In the genomic region with DNA sequence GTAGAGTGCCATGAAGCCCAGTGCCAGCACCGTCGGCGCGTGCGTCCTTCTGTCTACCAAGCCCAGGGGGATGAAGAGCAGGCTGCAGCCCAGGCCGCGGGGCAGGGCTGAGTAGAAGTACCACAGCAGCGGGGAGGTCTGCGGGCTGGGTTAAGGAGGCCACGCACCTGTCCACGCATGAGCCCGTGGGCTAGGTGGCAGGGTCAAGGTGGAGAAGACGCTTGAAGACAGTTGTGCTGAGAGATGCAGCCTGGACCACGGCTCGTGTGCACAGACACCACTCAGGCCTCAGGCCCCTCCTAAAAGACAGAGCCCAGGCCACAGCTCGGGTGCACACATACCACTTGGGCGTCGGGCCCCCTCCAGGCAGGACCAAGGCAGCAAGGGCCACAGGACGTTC, we compare ENCODE assay signal across 16 cellular contexts. TPM values are rescaled to one million over a fixed set of nuclear protein-coding genes. Genes with fewer than 3 reads are reported as not detected.
DNase-seq lines count a peak whose midpoint lies in the region; ATAC-seq and TF ChIP-seq lines count a peak whose summit lies in the region.
"Had no signal": no experiment of that assay in that cellular context is flagged by ENCODE, and none has a peak within 500 bp of the region (broad histone marks: within the 10 kb centered on the region; RNA-seq: fewer than 3 reads in every experiment).

No MANE protein-coding gene starts in this region.

- H3K4me2 ChIP-seq in H9 (ENCODE audit: insufficient read depth, insufficient read length, low read length) (no peak overlapping the region), neuronal stem cell (ENCODE audit: insufficient read depth, low read length, poor library complexity, severe bottlenecking) (no peak overlapping the region)

- H2AK5ac ChIP-seq in H9 (ENCODE audit: insufficient read length, low read length) (no peak overlapping the region), neuronal stem cell (ENCODE audit: low read depth, low read length) (no peak overlapping the region)

- no peak for ATAC-seq in CD4-positive, CD25-positive, alpha-beta regulatory T cell (ENCODE audit: low read depth in 2 of 2)
- no peak for ATAC-seq in HG03196 (IDR thresholded peaks at IDR 0.05; ENCODE audit: unreplicated experiment)
- no peak for ATAC-seq in naive thymus-derived CD8-positive, alpha-beta T cell
- no peak for ATAC-seq in HG03442 (IDR thresholded peaks at IDR 0.05; ENCODE audit: unreplicated experiment)
- ATAC-seq: Panc1, Right ventricle myocardium inferior had no signal

- peaks cover 0 to 9% (median 6%) of the 10 kb centered on the region in 4 donors for H3K4me1 Mint-ChIP-seq in CD4-positive, CD25-positive, alpha-beta regulatory T cell
- peaks cover 0 to 6% of the 10 kb centered on the region in 2 experiments; a peak in 1 of 4 replicates for H3K4me1 Mint-ChIP-seq in H9
- H3K4me1 Mint-ChIP-seq in endodermal cell = no peaks in the 10 kb centered on the region
- peaks cover 0 to 14% (median 11%) of the 10 kb centered on the region in 4 donors for H3K4me1 Mint-ChIP-seq in naive thymus-derived CD8-positive, alpha-beta T cell

- H3K14ac ChIP-seq in H9 (ENCODE audit: insufficient read depth, low read length) (no peak overlapping the region), neuronal stem cell (ENCODE audit: low read length) (no peak overlapping the region)

- no peak overlapping the region for H3K4me3 Mint-ChIP-seq in CD4-positive, CD25-positive, alpha-beta regulatory T cell
- H3K4me3 Mint-ChIP-seq in H9 (no peak overlapping the region), endodermal cell (no peak overlapping the region)
- no peak overlapping the region for H3K4me3 Mint-ChIP-seq in naive thymus-derived CD8-positive, alpha-beta T cell

- H3K9me3 Mint-ChIP-seq in CD4-positive, CD25-positive, alpha-beta regulatory T cell = no peaks in the 10 kb centered on the region
- H3K9me3 Mint-ChIP-seq in H9 = no peaks in the 10 kb centered on the region; a peak in 1 of 5 replicates
- H3K9me3 Mint-ChIP-seq in endodermal cell = no peaks in the 10 kb centered on the region
- no peaks in the 10 kb centered on the region for H3K9me3 Mint-ChIP-seq in naive thymus-derived CD8-positive, alpha-beta T cell

- POLR2A ChIA-PET in RWPE1 (lab: Yijun Ruan, JAX; ENCODE audit: low non-redundant PET) = no interaction called here
- POLR2A ChIA-PET in naive thymus-derived CD8-positive, alpha-beta T cell (lab: Charles Lee) = interaction anchor here (0.7 kb wide), 2 partner anchors 27 to 51 kb away, joined by 4 read pairs; no protein-coding TSS in a partner anchor

- H4K8ac ChIP-seq in H9 (replicated peaks; ENCODE audit: insufficient read length, low read depth, low read length) = no peak overlapping the region
- H4K8ac ChIP-seq in neuronal stem cell (ENCODE audit: low read depth, low read length) = peak overlapping the region; percentile 52

- H2BK20ac ChIP-seq in H9 (ENCODE audit: low read depth, low read length, poor library complexity, severe bottlenecking) = no peak overlapping the region

- no peak overlapping the region for H4K91ac ChIP-seq in H9 (ENCODE audit: insufficient read length, low read depth, low read length)
- no peak overlapping the region for H4K91ac ChIP-seq in neuronal stem cell (ENCODE audit: low read depth, low read length, poor library complexity)

- H2BK120ac ChIP-seq in H9 (ENCODE audit: low read depth, low read length, poor library complexity, severe bottlenecking) = no peak overlapping the region
- no peak overlapping the region for H2BK120ac ChIP-seq in neuronal stem cell (ENCODE audit: low read depth, low read length)

- H3K79me1 ChIP-seq in H9 (ENCODE audit: insufficient read depth, low read depth, low read length, poor library complexity, severe bottlenecking) (no peaks in the 10 kb centered on the region), neuronal stem cell (ENCODE audit: low read depth, low read length) (peaks cover 2% of the 10 kb centered on the region)

- no peak overlapping the region for H3K9ac ChIP-seq in H9 (ENCODE audit: extremely low read depth, insufficient read length, low read length)
- no peak overlapping the region for H3K9ac ChIP-seq in endodermal cell (ENCODE audit: extremely low read depth, low read length, poor library complexity, severe bottlenecking)
- no peak overlapping the region for H3K9ac ChIP-seq in neuronal stem cell (ENCODE audit: low read depth, low read length, poor library complexity)

- H2BK15ac ChIP-seq in H9 (ENCODE audit: low read depth, low read length) = no peak overlapping the region
- H2BK15ac ChIP-seq in neuronal stem cell (ENCODE audit: low read length) = no peak overlapping the region

- H3K56ac ChIP-seq in H9 (ENCODE audit: insufficient read length, low read depth, low read length) = no peak overlapping the region

- H3K4ac ChIP-seq in H9 (ENCODE audit: low read depth, low read length) (no peak overlapping the region), neuronal stem cell (ENCODE audit: low read length) (no peak overlapping the region)

- no peak overlapping the region for H2BK5ac ChIP-seq in H9 (ENCODE audit: insufficient read length, low read length)
- H2BK5ac ChIP-seq in neuronal stem cell (ENCODE audit: low read length) = no peak overlapping the region

- H3K4me3 ChIP-seq in CD4-positive, CD25-positive, alpha-beta regulatory T cell (ENCODE audit: low read depth, low read length) = no peak overlapping the region
- H3K4me3 ChIP-seq in endodermal cell (ENCODE audit: low read length) = no peak overlapping the region
- peak overlapping the region in 1 of 2 donors; percentile 46 for H3K4me3 ChIP-seq in neuronal stem cell (ENCODE audit: low read length in 2 of 2)
- H3K4me3 ChIP-seq: HAP-1 had no signal

- peaks cover 12% of the 10 kb centered on the region for H3K36me3 Mint-ChIP-seq in CD4-positive, CD25-positive, alpha-beta regulatory T cell
- H3K36me3 Mint-ChIP-seq in H9 (ENCODE audit: insufficient read depth in 1 of 3, low read depth in 3 of 3) (peaks cover 13 to 47% (median 47%) of the 10 kb centered on the region in 3 experiments; a peak in 6 of 7 replicates), endodermal cell (ENCODE audit: low read depth) (peaks cover 35% of the 10 kb centered on the region)
- H3K36me3 Mint-ChIP-seq in naive thymus-derived CD8-positive, alpha-beta T cell = peaks cover 0 to 54% (median 5%) of the 10 kb centered on the region in 3 donors

- no peaks in the 10 kb centered on the region for H3K23me2 ChIP-seq in H9 (ENCODE audit: insufficient read length, low read depth, low read length, poor library complexity, severe bottlenecking)

- no peaks in the 10 kb centered on the region for H4K20me1 ChIP-seq in H9 (ENCODE audit: control insufficient read depth, insufficient read depth, insufficient read length)

- no peaks in the 10 kb centered on the region for H3K27me3 ChIP-seq in CD4-positive, CD25-positive, alpha-beta regulatory T cell (ENCODE audit: control insufficient read depth, insufficient read depth, low read length)
- H3K27me3 ChIP-seq in H9 (ENCODE audit: insufficient read depth, low read length) = no peaks in the 10 kb centered on the region
- no peaks in the 10 kb centered on the region for H3K27me3 ChIP-seq in endodermal cell (ENCODE audit: control insufficient read depth, insufficient read depth, low read length, poor library complexity, severe bottlenecking)
- no peaks in the 10 kb centered on the region for H3K27me3 ChIP-seq in neuronal stem cell (ENCODE audit: control insufficient read depth in 3 of 3, insufficient read depth in 3 of 3, low read depth in 1 of 3, low read length in 3 of 3)

- peaks cover 53% of the 10 kb centered on the region for H3K36me3 ChIP-seq in CD4-positive, CD25-positive, alpha-beta regulatory T cell (ENCODE audit: control insufficient read depth, insufficient read depth, low read length)
- H3K36me3 ChIP-seq in endodermal cell (ENCODE audit: control insufficient read depth, insufficient read depth, low read length) = peaks cover 22% of the 10 kb centered on the region
- peaks cover 22 to 48% of the 10 kb centered on the region in 2 donors for H3K36me3 ChIP-seq in neuronal stem cell (replicated peaks in 1 of 2; ENCODE audit: control insufficient read depth in 2 of 2, insufficient read depth in 2 of 2, low read length in 2 of 2)

- no peak for DNase-seq in CD4-positive, CD25-positive, alpha-beta regulatory T cell
- DNase-seq in H9 (no peak), endodermal cell (peak; percentile 18), neuronal stem cell (ENCODE audit: low spot score) (no peak), RWPE1 (ENCODE audit: low spot score) (no peak)
- DNase-seq in naive thymus-derived CD8-positive, alpha-beta T cell = no peak
- DNase-seq: NCI-H1417 treated with DMSO at 0.1 percent for 48 hours, NCI-H2029, NCI-H510A, NCI-H82 had no signal

- no peaks in the 10 kb centered on the region for H3K27me3 Mint-ChIP-seq in CD4-positive, CD25-positive, alpha-beta regulatory T cell
- no peaks in the 10 kb centered on the region for H3K27me3 Mint-ChIP-seq in H9 (ENCODE audit: low read depth)
- H3K27me3 Mint-ChIP-seq in endodermal cell (ENCODE audit: insufficient read depth) = no peaks in the 10 kb centered on the region
- no peaks in the 10 kb centered on the region for H3K27me3 Mint-ChIP-seq in naive thymus-derived CD8-positive, alpha-beta T cell

- no peaks in the 10 kb centered on the region for H3K79me2 ChIP-seq in H9 (ENCODE audit: insufficient read depth, low read length)

- H4K5ac ChIP-seq in H9 (ENCODE audit: insufficient read length, low read depth, low read length) = no peak overlapping the region

- no peak for TF ChIP-seq CTCF in H9 (conservative IDR thresholded peaks at IDR 0.05)
- TF ChIP-seq CTCF in endodermal cell (conservative IDR thresholded peaks at IDR 0.05) = no peak
- no peak for TF ChIP-seq CTCF in RWPE1 (conservative IDR thresholded peaks at IDR 0.05; ENCODE audit: low read depth)

- H2AFZ ChIP-seq in H9 (ENCODE audit: low read length) (no peak overlapping the region), neuronal stem cell (ENCODE audit: low read length) (no peak overlapping the region)

- no peak overlapping the region for H3K27ac ChIP-seq in CD4-positive, CD25-positive, alpha-beta regulatory T cell (ENCODE audit: insufficient read depth, low read length, poor library complexity, severe bottlenecking)
- H3K27ac ChIP-seq in H9 (ENCODE audit: insufficient read length, low read depth, low read length) (no peak overlapping the region), endodermal cell (ENCODE audit: low read depth, low read length) (no peak overlapping the region), neuronal stem cell (replicated peaks; ENCODE audit: low read length) (no peak overlapping the region), RWPE1 (no peak overlapping the region)
- H3K27ac ChIP-seq: C4-2B had no signal

- CTCF ChIA-PET in RWPE1 (lab: Yijun Ruan, JAX) = no interaction called here

- H3K9me3 ChIP-seq in CD4-positive, CD25-positive, alpha-beta regulatory T cell (ENCODE audit: control insufficient read depth in 2 of 2, low read length in 2 of 2) = no peaks in the 10 kb centered on the region
- H3K9me3 ChIP-seq in H9 (ENCODE audit: control insufficient read depth, low read depth, low read length) (no peaks in the 10 kb centered on the region), endodermal cell (ENCODE audit: control insufficient read depth, low read length) (no peaks in the 10 kb centered on the region), neuronal stem cell (replicated peaks in 1 of 2; ENCODE audit: control insufficient read depth in 2 of 2, insufficient read depth in 1 of 2, low read depth in 1 of 2, low read length in 2 of 2) (peaks cover 0 to under 1% of the 10 kb centered on the region in 2 donors)
- H3K9me3 ChIP-seq: HAP-1 had no signal

- H3K4me1 ChIP-seq in CD4-positive, CD25-positive, alpha-beta regulatory T cell (ENCODE audit: control insufficient read depth, insufficient read depth, low read length, poor library complexity, severe bottlenecking) = no peaks in the 10 kb centered on the region
- no peaks in the 10 kb centered on the region for H3K4me1 ChIP-seq in H9 (ENCODE audit: insufficient read depth, low read length)
- no peaks in the 10 kb centered on the region for H3K4me1 ChIP-seq in endodermal cell (ENCODE audit: control insufficient read depth, insufficient read depth, low read length)
- no peaks in the 10 kb centered on the region for H3K4me1 ChIP-seq in neuronal stem cell (ENCODE audit: control insufficient read depth in 2 of 2, insufficient read depth in 1 of 2, low read depth in 1 of 2, low read length in 2 of 2)
- H3K4me1 ChIP-seq: HAP-1 had no signal

- H2BK12ac ChIP-seq in H9 (ENCODE audit: insufficient read length, low read depth, low read length) (no peak overlapping the region), neuronal stem cell (ENCODE audit: low read length) (no peak overlapping the region)

- peak overlapping the region in 2 of 3 donors; percentile 51 to 73 for H3K27ac Mint-ChIP-seq in CD4-positive, CD25-positive, alpha-beta regulatory T cell
- peak overlapping the region in 2 of 3 experiments; percentile 6 to 49; a peak in 1 of 7 replicates for H3K27ac Mint-ChIP-seq in H9
- H3K27ac Mint-ChIP-seq in endodermal cell = no peak overlapping the region
- peak overlapping the region in 5 of 10 donors; percentile 41 to 94 (median 53) for H3K27ac Mint-ChIP-seq in naive thymus-derived CD8-positive, alpha-beta T cell

- WGBS in H9 (ENCODE audit: extremely low coverage, insufficient read length, low lambda C conversion rate) = no CpG with 5 or more reads among the region's 19 CpGs
- WGBS in endodermal cell (ENCODE audit: insufficient coverage in 1 of 2, insufficient read length in 1 of 2), 2 experiments = 95 to 96% methylated on average over 19 of the region's 19 CpGs
- no CpG with 5 or more reads among the region's 19 CpGs for WGBS in neuronal stem cell (ENCODE audit: extremely low coverage in 2 of 2, insufficient read length in 2 of 2, insufficient replicate concordance in 1 of 2), 2 donors

- H3K18ac ChIP-seq in H9 (ENCODE audit: insufficient read length, low read depth, low read length) = no peak overlapping the region
- H3K18ac ChIP-seq in neuronal stem cell (ENCODE audit: low read length) = no peak overlapping the region

- H3T11ph ChIP-seq in H9 (ENCODE audit: low read length) = no peak overlapping the region

- H3K23ac ChIP-seq in H9 (ENCODE audit: insufficient read length, low read depth, low read length) (no peak overlapping the region), neuronal stem cell (ENCODE audit: low read depth, low read length, poor library complexity) (no peak overlapping the region)

RNA-seq across cellular contexts. Expression of a gene that starts 10.4 kb away (rescaled TPM):
- 18.1 TPM for total RNA-seq in CD4-positive, CD25-positive, alpha-beta regulatory T cell
- polyA plus RNA-seq in CD4-positive, CD25-positive, alpha-beta regulatory T cell = 10 to 100 TPM; 12.6 to 16.9 (median 15.0) TPM
- total RNA-seq in H9 (2021) (19.2 and 20.6 TPM in 2 replicates), endodermal cell (10 to 100 TPM; 19.7 to 26.2 TPM)
- polyA plus RNA-seq in endodermal cell (2013, experiment 1 of 2) = 16.2 TPM
- 12.6 TPM for polyA plus RNA-seq in endodermal cell (2013, experiment 2 of 2)
- 9.3 TPM for polyA plus RNA-seq in neuronal stem cell (2013, experiment 1 of 2)
- polyA plus RNA-seq in neuronal stem cell (2013, experiment 2 of 2) = 9.1 TPM
- 10 to 100 TPM; 20.3 to 23.6 TPM for total RNA-seq in naive thymus-derived CD8-positive, alpha-beta T cell
- polyA plus RNA-seq in naive thymus-derived CD8-positive, alpha-beta T cell = 10 to 100 TPM; 10.8 to 17.0 (median 16.9) TPM

RNA-seq across cellular contexts. Expression of a gene that starts 10.6 kb away (rescaled TPM):
- total RNA-seq in CD4-positive, CD25-positive, alpha-beta regulatory T cell = 37.8 TPM
- polyA plus RNA-seq in CD4-positive, CD25-positive, alpha-beta regulatory T cell = 10 to 100 TPM; 22.4 to 38.2 (median 31.8) TPM
- total RNA-seq in H9 (2021) (34.7 and 37.9 TPM in 2 replicates), endodermal cell (10 to 100 TPM; 39.8 to 62.9 TPM)
- 27.1 TPM for polyA plus RNA-seq in endodermal cell (2013, experiment 1 of 2)
- polyA plus RNA-seq in endodermal cell (2013, experiment 2 of 2) = 27.4 TPM
- polyA plus RNA-seq in neuronal stem cell (2013, experiment 1 of 2) = 12.6 TPM
- polyA plus RNA-seq in neuronal stem cell (2013, experiment 2 of 2) = 12.2 TPM
- total RNA-seq in naive thymus-derived CD8-positive, alpha-beta T cell = 10 to 100 TPM; 22.1 to 28.0 TPM
- 10 to 100 TPM; 35.8 to 43.6 (median 37.0) TPM for polyA plus RNA-seq in naive thymus-derived CD8-positive, alpha-beta T cell

RNA-seq across cellular contexts. Expression of a gene that starts 52.8 kb away (rescaled TPM):
- total RNA-seq in CD4-positive, CD25-positive, alpha-beta regulatory T cell = 294 TPM
- polyA plus RNA-seq in CD4-positive, CD25-positive, alpha-beta regulatory T cell = 10 to 100 TPM; 34.0 to 47.1 (median 40.3) TPM
- total RNA-seq in H9 (2021) = 43.4 and 45.1 TPM in 2 replicates
- total RNA-seq in endodermal cell = 10 to 100 TPM; 31.5 to 36.6 TPM
- 21.6 TPM for polyA plus RNA-seq in endodermal cell (2013, experiment 1 of 2)
- polyA plus RNA-seq in endodermal cell (2013, experiment 2 of 2) = 19.6 TPM
- polyA plus RNA-seq in neuronal stem cell (2013, experiment 1 of 2) = 38.0 TPM
- polyA plus RNA-seq in neuronal stem cell (2013, experiment 2 of 2) = 37.0 TPM
- total RNA-seq in naive thymus-derived CD8-positive, alpha-beta T cell = 10 to 100 TPM; 42.0 to 44.0 TPM
- 10 to 100 TPM; 12.4 to 26.0 (median 13.6) TPM for polyA plus RNA-seq in naive thymus-derived CD8-positive, alpha-beta T cell

RNA-seq across cellular contexts. Expression of a gene that starts 54.2 kb away (rescaled TPM):
- total RNA-seq in CD4-positive, CD25-positive, alpha-beta regulatory T cell = 17.1 TPM
- polyA plus RNA-seq in CD4-positive, CD25-positive, alpha-beta regulatory T cell = 1 to 10 TPM; 6.1 to 7.4 (median 6.9) TPM
- 22.7 and 23.0 TPM in 2 replicates for total RNA-seq in H9 (2021)
- total RNA-seq in endodermal cell = 10 to 100 TPM; 22.0 to 26.6 TPM
- polyA plus RNA-seq in endodermal cell (2013, experiment 1 of 2) = 31.2 TPM
- 29.0 TPM for polyA plus RNA-seq in endodermal cell (2013, experiment 2 of 2)
- polyA plus RNA-seq in neuronal stem cell (2013, experiment 1 of 2) = 22.2 TPM
- polyA plus RNA-seq in neuronal stem cell (2013, experiment 2 of 2) = 22.3 TPM
- total RNA-seq in naive thymus-derived CD8-positive, alpha-beta T cell = 10 to 100 TPM; 17.6 to 18.1 TPM
- polyA plus RNA-seq in naive thymus-derived CD8-positive, alpha-beta T cell = 10 to 100 TPM in 1 of 3 donors, 1 to 10 TPM in 2; 5.5 to 11.4 (median 8.1) TPM
